Comparison of ENCODE assay signal across 10 cellular contexts in genomic region chr6:75609639-75610590, GRCh38. TPM values are rescaled to one million over a fixed set of nuclear protein-coding genes. Genes with fewer than 3 reads are reported as not detected.
DNase-seq lines count a peak whose midpoint lies in the region; ATAC-seq and TF ChIP-seq lines count a peak whose summit lies in the region.
"Had no signal": no experiment of that assay in that cellular context is flagged by ENCODE, and none has a peak within 500 bp of the region (broad histone marks: within the 10 kb centered on the region; RNA-seq: fewer than 3 reads in every experiment).

No MANE protein-coding gene starts in this region.

- in situ Hi-C loops in mammary epithelial cell (cut with MboI; ENCODE audit: low sequenced_read_pairs in 2 of 2) (no loop called here), HAP-1 (cut with MboI; ENCODE audit: low sequenced_read_pairs) (no loop called here), G401 (cut with HindIII; ENCODE audit: low sequenced_read_pairs) (no loop called here)

- peaks cover 2% of the 10 kb centered on the region for H3K36me3 Mint-ChIP-seq in CD8-positive, alpha-beta T cell
- H3K36me3 Mint-ChIP-seq in naive B cell, result no peaks in the 10 kb centered on the region

- H3K27ac ChIP-seq in CD8-positive, alpha-beta T cell (ENCODE audit: low read depth, low read length), result no peak overlapping the region
- H3K27ac ChIP-seq in Karpas-422 (ENCODE audit: low read length) (peak overlapping the region; percentile 61), mammary epithelial cell (ENCODE audit: insufficient read depth, low read depth, low read length) (no peak overlapping the region)

- CTCF ChIA-PET in CD8-positive, alpha-beta T cell (lab: Charles Lee), result no interaction called here
- CTCF ChIA-PET in mammary epithelial cell (lab: Charles Lee; ENCODE audit: low non-redundant PET), result no interaction called here

- DNase-seq in CD8-positive, alpha-beta T cell, result no peak
- no peak for DNase-seq in Karpas-422
- peak; percentile 9 for DNase-seq in mammary epithelial cell
- no peak for DNase-seq in naive B cell
- no peak for DNase-seq in HuH-7 (ENCODE audit: low spot score)
- no peak for DNase-seq in HAP-1 (ENCODE audit: low spot score in 2 of 2)
- DNase-seq in G401 (ENCODE audit: low spot score), result no peak
- DNase-seq: activated CD4-positive, alpha-beta T cell treated with anti-CD3 and anti-CD28 coated beads for 1 hour; small intestine had no signal

- 90% methylated on average over 6 of the region's 6 CpGs for WGBS in mammary epithelial cell (ENCODE audit: low coverage, missing lambda C conversion rate)

- H3K9me2 ChIP-seq in Karpas-422 (replicated peaks; ENCODE audit: insufficient read depth, low read length), result no peaks in the 10 kb centered on the region

- H3K27me3 ChIP-seq in CD8-positive, alpha-beta T cell (ENCODE audit: insufficient read depth, low read length), result no peaks in the 10 kb centered on the region
- H3K27me3 ChIP-seq in Karpas-422 (ENCODE audit: low read length) (no peaks in the 10 kb centered on the region), mammary epithelial cell (ENCODE audit: insufficient read depth, low read length) (no peaks in the 10 kb centered on the region), HAP-1 (ENCODE audit: low read depth) (no peaks in the 10 kb centered on the region)

- TF ChIP-seq CTCF in CD8-positive, alpha-beta T cell (IDR thresholded peaks at IDR 0.05), result no peak
- no peak for TF ChIP-seq CTCF in mammary epithelial cell (conservative IDR thresholded peaks at IDR 0.05 in 1 of 2, IDR thresholded peaks at IDR 0.05 in 1 of 2; ENCODE audit: extremely low read depth in 1 of 2, insufficient read depth in 1 of 2, low read depth in 1 of 2, low read length in 2 of 2)

- dilution Hi-C loops in mammary epithelial cell (cut with HindIII; ENCODE audit: low sequenced_read_pairs), result no loop called here

- H3K4me1 Mint-ChIP-seq in CD8-positive, alpha-beta T cell (ENCODE audit: low read depth), result peaks cover 96% of the 10 kb centered on the region
- H3K4me1 Mint-ChIP-seq in naive B cell, result peaks cover 60 to 95% (median 94%) of the 10 kb centered on the region in 3 donors

- intact Hi-C loops in CD8-positive, alpha-beta T cell (cut with DNase I, micrococcal nuclease), result loop anchor here in 1 of 2 experiments (1.0 kb wide), 1 partner anchor 9 kb away; the partner anchor contains the start of gene SENP6
- intact Hi-C loops in mammary epithelial cell (cut with micrococcal nuclease), result no loop called here

- no peak overlapping the region for H3K4me3 ChIP-seq in CD8-positive, alpha-beta T cell (ENCODE audit: low read depth, low read length)
- no peak overlapping the region for H3K4me3 ChIP-seq in Karpas-422 (ENCODE audit: low read length)
- no peak overlapping the region for H3K4me3 ChIP-seq in mammary epithelial cell (replicated peaks in 1 of 3; ENCODE audit: insufficient read depth in 1 of 3, low read depth in 2 of 3, low read length in 3 of 3)
- no peak overlapping the region for H3K4me3 ChIP-seq in HAP-1

- H4K20me1 ChIP-seq in Karpas-422 (ENCODE audit: insufficient read depth, low read depth, low read length) (peaks cover 64% of the 10 kb centered on the region), mammary epithelial cell (ENCODE audit: insufficient read depth, low read length) (peaks cover 2% of the 10 kb centered on the region)

- peaks cover 100% of the 10 kb centered on the region for H3K79me2 ChIP-seq in Karpas-422 (ENCODE audit: low read length)
- H3K79me2 ChIP-seq in mammary epithelial cell (ENCODE audit: insufficient read depth, low read length), result peaks cover 100% of the 10 kb centered on the region

- no peaks in the 10 kb centered on the region for H3K9me3 ChIP-seq in CD8-positive, alpha-beta T cell (ENCODE audit: low read length)
- H3K9me3 ChIP-seq in Karpas-422 (ENCODE audit: low read length) (no peaks in the 10 kb centered on the region), mammary epithelial cell (replicated peaks; ENCODE audit: insufficient read depth, low read length) (no peaks in the 10 kb centered on the region), HAP-1 (no peaks in the 10 kb centered on the region)

- H3K27ac Mint-ChIP-seq in CD8-positive, alpha-beta T cell, result peak overlapping the region; percentile 46
- peak overlapping the region in 4 of 6 donors; percentile 45 to 54 (median 48) for H3K27ac Mint-ChIP-seq in naive B cell

- H3K4me2 ChIP-seq in Karpas-422 (ENCODE audit: low read depth, low read length, poor library complexity, severe bottlenecking) (peak overlapping the region; percentile 59), mammary epithelial cell (ENCODE audit: insufficient read depth, low read depth, low read length) (no peak overlapping the region)

- H3K36me3 ChIP-seq in CD8-positive, alpha-beta T cell (ENCODE audit: insufficient read depth, low read length), result no peaks in the 10 kb centered on the region
- H3K36me3 ChIP-seq in Karpas-422 (ENCODE audit: insufficient read depth, low read length), result peaks cover 15% of the 10 kb centered on the region; the same call in 1 of the 2 replicates
- no peaks in the 10 kb centered on the region for H3K36me3 ChIP-seq in mammary epithelial cell (ENCODE audit: insufficient read depth, low read length)
- H3K36me3 ChIP-seq in HAP-1 (replicated peaks), result peaks cover 3% of the 10 kb centered on the region; the same call in 1 of the 2 replicates

- peaks cover 72% of the 10 kb centered on the region for H3K4me1 ChIP-seq in CD8-positive, alpha-beta T cell (ENCODE audit: insufficient read depth, low read length)
- H3K4me1 ChIP-seq in Karpas-422 (ENCODE audit: low read length) (peaks cover 66% of the 10 kb centered on the region), mammary epithelial cell (ENCODE audit: insufficient read depth, low read length) (peaks cover 3% of the 10 kb centered on the region), HAP-1 (peaks cover 14% of the 10 kb centered on the region)

- no TSS peak for BruUV-seq in mammary epithelial cell (replicated peaks; lab: Mats Ljungman, UMichigan)

- no peak overlapping the region for H2AFZ ChIP-seq in Karpas-422 (ENCODE audit: low read length)
- H2AFZ ChIP-seq in mammary epithelial cell (ENCODE audit: low read depth, low read length), result no peak overlapping the region

- ATAC-seq in CD8-positive, alpha-beta T cell, result no peak
- ATAC-seq in naive B cell (ENCODE audit: low read depth in 2 of 2), result no peak
- no peak for ATAC-seq in HG03175 (IDR thresholded peaks at IDR 0.05; ENCODE audit: unreplicated experiment)

- POLR2A ChIA-PET in CD8-positive, alpha-beta T cell (lab: Charles Lee), result interaction anchor here (1.2 to 1.5 kb wide), 2 partner anchors 13 kb away, joined by 3 read pairs; no protein-coding TSS in a partner anchor

- H3K9me3 Mint-ChIP-seq in CD8-positive, alpha-beta T cell, result no peaks in the 10 kb centered on the region
- H3K9me3 Mint-ChIP-seq in naive B cell, result no peaks in the 10 kb centered on the region

- H3K27me3 Mint-ChIP-seq in CD8-positive, alpha-beta T cell (ENCODE audit: low read depth), result no peaks in the 10 kb centered on the region
- H3K27me3 Mint-ChIP-seq in naive B cell, result no peaks in the 10 kb centered on the region

- H3K9ac ChIP-seq in Karpas-422 (ENCODE audit: low read length), result no peak overlapping the region
- no peak overlapping the region for H3K9ac ChIP-seq in mammary epithelial cell (ENCODE audit: insufficient read depth, low read length)

- peak overlapping the region; percentile 6 for H3K4me3 Mint-ChIP-seq in CD8-positive, alpha-beta T cell
- peak overlapping the region in 4 of 8 donors; percentile 36 to 65 (median 60) for H3K4me3 Mint-ChIP-seq in naive B cell

RNA-seq across cellular contexts. Expression of gene SENP6, which starts 8.2 kb away (rescaled TPM):
- total RNA-seq in CD8-positive, alpha-beta T cell, result 10 to 100 TPM; 83.6 to 94.8 TPM
- total RNA-seq in Karpas-422 (2014; rRNA removed; shearing (Covaris generic); ENCODE audit: low replicate concordance), result 71.4 and 139 TPM in 2 replicates
- 10 to 100 TPM; 74.3 to 83.3 TPM for total RNA-seq in mammary epithelial cell
- polyA plus RNA-seq in mammary epithelial cell (15.1 TPM), naive B cell (ENCODE audit: low read depth in 6 of 6) (10 to 100 TPM; 48.8 to 79.7 (median 62.1) TPM)
- polyA minus RNA-seq in mammary epithelial cell, result 11.5 TPM
- 52.4 and 72.3 TPM in 2 replicates for total RNA-seq in G401 (2014; rRNA removed; shearing (Covaris generic))
